ENCODE assay signal across 27 cellular contexts in genomic region chr2:63639344-63639743, GRCh38.
"Had no signal": no experiment of that assay in that cellular context is flagged by ENCODE, and none has a peak within 500 bp of the region (broad histone marks: within the 10 kb centered on the region; RNA-seq: fewer than 3 reads in every experiment).

No MANE protein-coding gene starts in this region.

- DNase-seq: activated CD4-positive, alpha-beta T cell treated with anti-CD3 and anti-CD28 coated beads for 1 hour; activated CD4-positive, alpha-beta T cell treated with anti-CD3 and anti-CD28 coated beads, Interleukin-2, amount 10 ng/mL, durations not matched to agents 24 days and 14 days; activated CD4-positive, alpha-beta T cell treated with anti-CD3 and anti-CD28 coated beads, Interleukin-2, amount 50 U/mL, for 48 hours; activated CD8-positive, alpha-beta memory T cell treated with anti-CD3 and anti-CD28 coated beads, Interleukin-2, amount 10 ng/mL, durations not matched to agents 7 days and 5 days; activated effector memory CD4-positive, alpha-beta T cell treated with Interleukin-2 at 50 U/mL for 16 hours; activated naive CD4-positive, alpha-beta T cell; activated T-cell treated with anti-CD3 and anti-CD28 coated beads, Interleukin-2, amount 50 U/mL, for 24 hours; aorta; caudate nucleus; Kasumi-1; KBM-7; NCI-H1048; NCI-H1417 treated with DMSO at 0.1 percent for 48 hours; NCI-H1694; NCI-H2029; NCI-H2107; NCI-H2171 treated with DMSO at 0.1 percent for 48 hours; NCI-H226; NCI-H526; NK-92 treated with Interleukin-12 subunit alpha and Interleukin-12 subunit beta, amount 100 ng/mL, for 24 hours; Peyer's patch; Right ventricle myocardium superior; SJCRH30; SK-N-SH; SW 1271 had no signal

- ATAC-seq: activated CD8-positive, alpha-beta memory T cell treated with anti-CD3 and anti-CD28 coated beads, Interleukin-2, amount 10 ng/mL, durations not matched to agents 7 days and 5 days had no signal

- H3K4me3 ChIP-seq: breast epithelium, Peyer's patch, SJCRH30 had no signal

- H3K4me2 ChIP-seq: SK-N-SH had no signal

- H3K9me3 ChIP-seq: Peyer's patch, SK-N-SH had no signal

- H3K27me3 ChIP-seq: breast epithelium, Peyer's patch, SJCRH30 had no signal

- H3K36me3 ChIP-seq: breast epithelium, Peyer's patch, SJCRH30 had no signal

- H3K4me1 ChIP-seq: breast epithelium, Peyer's patch, SJCRH30 had no signal

- H3K9ac ChIP-seq: SK-N-SH had no signal

- H3K27ac ChIP-seq: breast epithelium, Peyer's patch, RWPE1, SJCRH30 had no signal
